Comparison of ENCODE assay signal across 8 cellular contexts in genomic region chr11:14764899-14765527, GRCh38.
A peak's percentile ranks its signal among the peaks of the same experiment; 100 is the strongest.
DNase-seq lines count a peak whose midpoint lies in the region; ATAC-seq and TF ChIP-seq lines count a peak whose summit lies in the region.

No MANE protein-coding gene starts in this region.

- H3K4me3 Mint-ChIP-seq in nephron progenitor cell: no peak overlapping the region

- H3K4me1 Mint-ChIP-seq in nephron progenitor cell: no peaks in the 10 kb centered on the region

- H3K27ac ChIP-seq in caudate nucleus (ENCODE audit: low read depth, low read length): no peak overlapping the region

- H3K9me3 Mint-ChIP-seq in nephron progenitor cell: no peaks in the 10 kb centered on the region

- H3K27me3 Mint-ChIP-seq in nephron progenitor cell (ENCODE audit: low read depth, poor library complexity): no peaks in the 10 kb centered on the region

- H3K4me3 ChIP-seq in adipocyte (ENCODE audit: low read length): no peak overlapping the region

- no peak for TF ChIP-seq POLR2A in GM18505 (IDR thresholded peaks at IDR 0.05; ENCODE audit: borderline replicate concordance, extremely low read depth, insufficient read depth, insufficient read length)

- intact Hi-C loops in sciatic nerve (cut with DNase I): no loop called here

- H3K9me3 ChIP-seq in adipocyte (ENCODE audit: control insufficient read depth, low read length): no peaks in the 10 kb centered on the region

- H3K27ac Mint-ChIP-seq in nephron progenitor cell: no peak overlapping the region

- peak; percentile 97 for ATAC-seq in GM18505 (IDR thresholded peaks at IDR 0.05; ENCODE audit: unreplicated experiment)
- peak; percentile 93 for ATAC-seq in GM21723 (IDR thresholded peaks at IDR 0.05; ENCODE audit: unreplicated experiment)
- ATAC-seq in sciatic nerve: no peak

- H3K9ac ChIP-seq in adipocyte (ENCODE audit: low read length): no peak overlapping the region

- DNase-seq in Kasumi-1 (lab: John Stamatoyannopoulos, UW) (peak; percentile 65 to 68), adipocyte (ENCODE audit: low read depth) (peak; percentile 48), sciatic nerve (ENCODE audit: low spot score) (no peak), nephron progenitor cell (no peak), NCI-H1092 (lab: John Stamatoyannopoulos, UW) (no peak), caudate nucleus (lab: John Stamatoyannopoulos, UW) (no peak)

- H3K4me1 ChIP-seq in adipocyte (ENCODE audit: control insufficient read depth, insufficient read depth, low read length): no peaks in the 10 kb centered on the region

- no peaks in the 10 kb centered on the region for H3K36me3 Mint-ChIP-seq in nephron progenitor cell (ENCODE audit: low read depth)

- no peaks in the 10 kb centered on the region for H3K36me3 ChIP-seq in adipocyte (ENCODE audit: control insufficient read depth, insufficient read depth, low read length, severe bottlenecking)

- H3K27me3 ChIP-seq in adipocyte (replicated peaks; ENCODE audit: control insufficient read depth, insufficient read depth, low read length): no peaks in the 10 kb centered on the region

- no peak for TF ChIP-seq CTCF in nephron progenitor cell (IDR thresholded peaks at IDR 0.05)

Comparison
In these comparisons a context has a peak if more than half of its experiments do, and no peak if none do; other contexts are left out.
1. DNase-seq: peak in Kasumi-1 (2 of 2) and adipocyte (single experiment); none in sciatic nerve (single experiment), nephron progenitor cell (single experiment), NCI-H1092 (single experiment) and caudate nucleus (0 of 61).